1 cellular context compared by ENCODE assay signal in the genomic region with DNA sequence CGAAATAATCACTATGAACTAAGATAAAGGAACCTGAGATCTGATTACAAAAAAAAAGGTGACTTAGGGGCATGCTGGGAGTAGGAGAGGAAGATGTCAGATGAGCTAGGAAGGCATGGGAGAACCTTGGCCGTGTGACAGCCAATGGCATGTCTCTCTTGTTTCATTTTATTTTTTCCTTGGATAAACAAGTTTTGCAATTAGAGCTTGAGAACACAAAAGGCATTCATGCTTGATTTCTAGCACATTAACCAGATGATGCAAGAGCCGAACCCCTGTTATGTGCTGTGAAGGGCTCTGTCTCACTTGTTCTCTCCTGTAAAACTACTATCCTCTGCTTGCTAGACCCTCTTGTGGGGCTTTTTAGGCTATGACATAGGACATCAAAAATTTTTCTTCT.
A peak's percentile ranks its signal among the peaks of the same experiment; 100 is the strongest.
TF ChIP-seq lines count a peak whose summit lies in the region.

No MANE protein-coding gene starts in this region.

TF ChIP-seq in K562, 482 proteins besides CTCF, POLR2A, EP300 and RAD21 (continued from another document):
- TF ChIP-seq, protein P1, sequence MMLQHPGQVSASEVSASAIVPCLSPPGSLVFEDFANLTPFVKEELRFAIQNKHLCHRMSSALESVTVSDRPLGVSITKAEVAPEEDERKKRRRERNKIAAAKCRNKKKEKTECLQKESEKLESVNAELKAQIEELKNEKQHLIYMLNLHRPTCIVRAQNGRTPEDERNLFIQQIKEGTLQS (IDR thresholded peaks at IDR 0.05): peak; percentile 60; the same call in 1 of the 2 replicates
- TF ChIP-seq, protein P1 (CRISPR knock-in tag; conservative IDR thresholded peaks at IDR 0.05): no peak
- TF ChIP-seq ZKSCAN3 (CRISPR knock-in tag; IDR thresholded peaks at IDR 0.05) (no peak), MECOM (CRISPR knock-in tag; IDR thresholded peaks at IDR 0.05) (no peak), EP400 (IDR thresholded peaks at IDR 0.05) (0 out of 2 replicates have a peak, but pooled peaks have one; percentile 10), FOXJ3 (CRISPR knock-in tag; IDR thresholded peaks at IDR 0.05) (no peak), RBM22 (IDR thresholded peaks at IDR 0.05; ENCODE audit: low read depth, low read length, poor library complexity, severe bottlenecking) (no peak), GTF2E2 (tag; IDR thresholded peaks at IDR 0.05) (0 out of 2 replicates have a peak, but pooled peaks have one; percentile 33), BRF1 (IDR thresholded peaks at IDR 0.05; ENCODE audit: borderline replicate concordance, extremely low read depth, insufficient read length) (no peak), POLR2AphosphoS5 (IDR thresholded peaks at IDR 0.05; ENCODE audit: control insufficient read depth, insufficient read depth, low read depth, low read length) (no peak), RCOR1 (IDR thresholded peaks at IDR 0.05; ENCODE audit: borderline replicate concordance in 1 of 2, low read depth in 2 of 2, low read length in 2 of 2) (peak in 1 of 2 experiments; percentile 25; a peak in 1 of 4 replicates), TGIF2 (CRISPR knock-in tag; IDR thresholded peaks at IDR 0.05) (no peak), CEBPG (CRISPR knock-in tag; IDR thresholded peaks at IDR 0.05) (peak; percentile 47; the same call in 1 of the 2 replicates), CEBPG (tag; conservative IDR thresholded peaks at IDR 0.05 in 1 of 2, IDR thresholded peaks at IDR 0.05 in 1 of 2) (peak in 1 of 2 experiments; percentile 52; a peak in 1 of 4 replicates), CEBPB (tag; IDR thresholded peaks at IDR 0.05) (peak; percentile 41)
- TF ChIP-seq, protein P2, sequence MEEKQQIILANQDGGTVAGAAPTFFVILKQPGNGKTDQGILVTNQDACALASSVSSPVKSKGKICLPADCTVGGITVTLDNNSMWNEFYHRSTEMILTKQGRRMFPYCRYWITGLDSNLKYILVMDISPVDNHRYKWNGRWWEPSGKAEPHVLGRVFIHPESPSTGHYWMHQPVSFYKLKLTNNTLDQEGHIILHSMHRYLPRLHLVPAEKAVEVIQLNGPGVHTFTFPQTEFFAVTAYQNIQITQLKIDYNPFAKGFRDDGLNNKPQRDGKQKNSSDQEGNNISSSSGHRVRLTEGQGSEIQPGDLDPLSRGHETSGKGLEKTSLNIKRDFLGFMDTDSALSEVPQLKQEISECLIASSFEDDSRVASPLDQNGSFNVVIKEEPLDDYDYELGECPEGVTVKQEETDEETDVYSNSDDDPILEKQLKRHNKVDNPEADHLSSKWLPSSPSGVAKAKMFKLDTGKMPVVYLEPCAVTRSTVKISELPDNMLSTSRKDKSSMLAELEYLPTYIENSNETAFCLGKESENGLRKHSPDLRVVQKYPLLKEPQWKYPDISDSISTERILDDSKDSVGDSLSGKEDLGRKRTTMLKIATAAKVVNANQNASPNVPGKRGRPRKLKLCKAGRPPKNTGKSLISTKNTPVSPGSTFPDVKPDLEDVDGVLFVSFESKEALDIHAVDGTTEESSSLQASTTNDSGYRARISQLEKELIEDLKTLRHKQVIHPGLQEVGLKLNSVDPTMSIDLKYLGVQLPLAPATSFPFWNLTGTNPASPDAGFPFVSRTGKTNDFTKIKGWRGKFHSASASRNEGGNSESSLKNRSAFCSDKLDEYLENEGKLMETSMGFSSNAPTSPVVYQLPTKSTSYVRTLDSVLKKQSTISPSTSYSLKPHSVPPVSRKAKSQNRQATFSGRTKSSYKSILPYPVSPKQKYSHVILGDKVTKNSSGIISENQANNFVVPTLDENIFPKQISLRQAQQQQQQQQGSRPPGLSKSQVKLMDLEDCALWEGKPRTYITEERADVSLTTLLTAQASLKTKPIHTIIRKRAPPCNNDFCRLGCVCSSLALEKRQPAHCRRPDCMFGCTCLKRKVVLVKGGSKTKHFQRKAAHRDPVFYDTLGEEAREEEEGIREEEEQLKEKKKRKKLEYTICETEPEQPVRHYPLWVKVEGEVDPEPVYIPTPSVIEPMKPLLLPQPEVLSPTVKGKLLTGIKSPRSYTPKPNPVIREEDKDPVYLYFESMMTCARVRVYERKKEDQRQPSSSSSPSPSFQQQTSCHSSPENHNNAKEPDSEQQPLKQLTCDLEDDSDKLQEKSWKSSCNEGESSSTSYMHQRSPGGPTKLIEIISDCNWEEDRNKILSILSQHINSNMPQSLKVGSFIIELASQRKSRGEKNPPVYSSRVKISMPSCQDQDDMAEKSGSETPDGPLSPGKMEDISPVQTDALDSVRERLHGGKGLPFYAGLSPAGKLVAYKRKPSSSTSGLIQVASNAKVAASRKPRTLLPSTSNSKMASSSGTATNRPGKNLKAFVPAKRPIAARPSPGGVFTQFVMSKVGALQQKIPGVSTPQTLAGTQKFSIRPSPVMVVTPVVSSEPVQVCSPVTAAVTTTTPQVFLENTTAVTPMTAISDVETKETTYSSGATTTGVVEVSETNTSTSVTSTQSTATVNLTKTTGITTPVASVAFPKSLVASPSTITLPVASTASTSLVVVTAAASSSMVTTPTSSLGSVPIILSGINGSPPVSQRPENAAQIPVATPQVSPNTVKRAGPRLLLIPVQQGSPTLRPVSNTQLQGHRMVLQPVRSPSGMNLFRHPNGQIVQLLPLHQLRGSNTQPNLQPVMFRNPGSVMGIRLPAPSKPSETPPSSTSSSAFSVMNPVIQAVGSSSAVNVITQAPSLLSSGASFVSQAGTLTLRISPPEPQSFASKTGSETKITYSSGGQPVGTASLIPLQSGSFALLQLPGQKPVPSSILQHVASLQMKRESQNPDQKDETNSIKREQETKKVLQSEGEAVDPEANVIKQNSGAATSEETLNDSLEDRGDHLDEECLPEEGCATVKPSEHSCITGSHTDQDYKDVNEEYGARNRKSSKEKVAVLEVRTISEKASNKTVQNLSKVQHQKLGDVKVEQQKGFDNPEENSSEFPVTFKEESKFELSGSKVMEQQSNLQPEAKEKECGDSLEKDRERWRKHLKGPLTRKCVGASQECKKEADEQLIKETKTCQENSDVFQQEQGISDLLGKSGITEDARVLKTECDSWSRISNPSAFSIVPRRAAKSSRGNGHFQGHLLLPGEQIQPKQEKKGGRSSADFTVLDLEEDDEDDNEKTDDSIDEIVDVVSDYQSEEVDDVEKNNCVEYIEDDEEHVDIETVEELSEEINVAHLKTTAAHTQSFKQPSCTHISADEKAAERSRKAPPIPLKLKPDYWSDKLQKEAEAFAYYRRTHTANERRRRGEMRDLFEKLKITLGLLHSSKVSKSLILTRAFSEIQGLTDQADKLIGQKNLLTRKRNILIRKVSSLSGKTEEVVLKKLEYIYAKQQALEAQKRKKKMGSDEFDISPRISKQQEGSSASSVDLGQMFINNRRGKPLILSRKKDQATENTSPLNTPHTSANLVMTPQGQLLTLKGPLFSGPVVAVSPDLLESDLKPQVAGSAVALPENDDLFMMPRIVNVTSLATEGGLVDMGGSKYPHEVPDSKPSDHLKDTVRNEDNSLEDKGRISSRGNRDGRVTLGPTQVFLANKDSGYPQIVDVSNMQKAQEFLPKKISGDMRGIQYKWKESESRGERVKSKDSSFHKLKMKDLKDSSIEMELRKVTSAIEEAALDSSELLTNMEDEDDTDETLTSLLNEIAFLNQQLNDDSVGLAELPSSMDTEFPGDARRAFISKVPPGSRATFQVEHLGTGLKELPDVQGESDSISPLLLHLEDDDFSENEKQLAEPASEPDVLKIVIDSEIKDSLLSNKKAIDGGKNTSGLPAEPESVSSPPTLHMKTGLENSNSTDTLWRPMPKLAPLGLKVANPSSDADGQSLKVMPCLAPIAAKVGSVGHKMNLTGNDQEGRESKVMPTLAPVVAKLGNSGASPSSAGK (IDR thresholded peaks at IDR 0.05): 0 out of 2 replicates have a peak, but pooled peaks have one; percentile 28
- TF ChIP-seq, protein P3, sequence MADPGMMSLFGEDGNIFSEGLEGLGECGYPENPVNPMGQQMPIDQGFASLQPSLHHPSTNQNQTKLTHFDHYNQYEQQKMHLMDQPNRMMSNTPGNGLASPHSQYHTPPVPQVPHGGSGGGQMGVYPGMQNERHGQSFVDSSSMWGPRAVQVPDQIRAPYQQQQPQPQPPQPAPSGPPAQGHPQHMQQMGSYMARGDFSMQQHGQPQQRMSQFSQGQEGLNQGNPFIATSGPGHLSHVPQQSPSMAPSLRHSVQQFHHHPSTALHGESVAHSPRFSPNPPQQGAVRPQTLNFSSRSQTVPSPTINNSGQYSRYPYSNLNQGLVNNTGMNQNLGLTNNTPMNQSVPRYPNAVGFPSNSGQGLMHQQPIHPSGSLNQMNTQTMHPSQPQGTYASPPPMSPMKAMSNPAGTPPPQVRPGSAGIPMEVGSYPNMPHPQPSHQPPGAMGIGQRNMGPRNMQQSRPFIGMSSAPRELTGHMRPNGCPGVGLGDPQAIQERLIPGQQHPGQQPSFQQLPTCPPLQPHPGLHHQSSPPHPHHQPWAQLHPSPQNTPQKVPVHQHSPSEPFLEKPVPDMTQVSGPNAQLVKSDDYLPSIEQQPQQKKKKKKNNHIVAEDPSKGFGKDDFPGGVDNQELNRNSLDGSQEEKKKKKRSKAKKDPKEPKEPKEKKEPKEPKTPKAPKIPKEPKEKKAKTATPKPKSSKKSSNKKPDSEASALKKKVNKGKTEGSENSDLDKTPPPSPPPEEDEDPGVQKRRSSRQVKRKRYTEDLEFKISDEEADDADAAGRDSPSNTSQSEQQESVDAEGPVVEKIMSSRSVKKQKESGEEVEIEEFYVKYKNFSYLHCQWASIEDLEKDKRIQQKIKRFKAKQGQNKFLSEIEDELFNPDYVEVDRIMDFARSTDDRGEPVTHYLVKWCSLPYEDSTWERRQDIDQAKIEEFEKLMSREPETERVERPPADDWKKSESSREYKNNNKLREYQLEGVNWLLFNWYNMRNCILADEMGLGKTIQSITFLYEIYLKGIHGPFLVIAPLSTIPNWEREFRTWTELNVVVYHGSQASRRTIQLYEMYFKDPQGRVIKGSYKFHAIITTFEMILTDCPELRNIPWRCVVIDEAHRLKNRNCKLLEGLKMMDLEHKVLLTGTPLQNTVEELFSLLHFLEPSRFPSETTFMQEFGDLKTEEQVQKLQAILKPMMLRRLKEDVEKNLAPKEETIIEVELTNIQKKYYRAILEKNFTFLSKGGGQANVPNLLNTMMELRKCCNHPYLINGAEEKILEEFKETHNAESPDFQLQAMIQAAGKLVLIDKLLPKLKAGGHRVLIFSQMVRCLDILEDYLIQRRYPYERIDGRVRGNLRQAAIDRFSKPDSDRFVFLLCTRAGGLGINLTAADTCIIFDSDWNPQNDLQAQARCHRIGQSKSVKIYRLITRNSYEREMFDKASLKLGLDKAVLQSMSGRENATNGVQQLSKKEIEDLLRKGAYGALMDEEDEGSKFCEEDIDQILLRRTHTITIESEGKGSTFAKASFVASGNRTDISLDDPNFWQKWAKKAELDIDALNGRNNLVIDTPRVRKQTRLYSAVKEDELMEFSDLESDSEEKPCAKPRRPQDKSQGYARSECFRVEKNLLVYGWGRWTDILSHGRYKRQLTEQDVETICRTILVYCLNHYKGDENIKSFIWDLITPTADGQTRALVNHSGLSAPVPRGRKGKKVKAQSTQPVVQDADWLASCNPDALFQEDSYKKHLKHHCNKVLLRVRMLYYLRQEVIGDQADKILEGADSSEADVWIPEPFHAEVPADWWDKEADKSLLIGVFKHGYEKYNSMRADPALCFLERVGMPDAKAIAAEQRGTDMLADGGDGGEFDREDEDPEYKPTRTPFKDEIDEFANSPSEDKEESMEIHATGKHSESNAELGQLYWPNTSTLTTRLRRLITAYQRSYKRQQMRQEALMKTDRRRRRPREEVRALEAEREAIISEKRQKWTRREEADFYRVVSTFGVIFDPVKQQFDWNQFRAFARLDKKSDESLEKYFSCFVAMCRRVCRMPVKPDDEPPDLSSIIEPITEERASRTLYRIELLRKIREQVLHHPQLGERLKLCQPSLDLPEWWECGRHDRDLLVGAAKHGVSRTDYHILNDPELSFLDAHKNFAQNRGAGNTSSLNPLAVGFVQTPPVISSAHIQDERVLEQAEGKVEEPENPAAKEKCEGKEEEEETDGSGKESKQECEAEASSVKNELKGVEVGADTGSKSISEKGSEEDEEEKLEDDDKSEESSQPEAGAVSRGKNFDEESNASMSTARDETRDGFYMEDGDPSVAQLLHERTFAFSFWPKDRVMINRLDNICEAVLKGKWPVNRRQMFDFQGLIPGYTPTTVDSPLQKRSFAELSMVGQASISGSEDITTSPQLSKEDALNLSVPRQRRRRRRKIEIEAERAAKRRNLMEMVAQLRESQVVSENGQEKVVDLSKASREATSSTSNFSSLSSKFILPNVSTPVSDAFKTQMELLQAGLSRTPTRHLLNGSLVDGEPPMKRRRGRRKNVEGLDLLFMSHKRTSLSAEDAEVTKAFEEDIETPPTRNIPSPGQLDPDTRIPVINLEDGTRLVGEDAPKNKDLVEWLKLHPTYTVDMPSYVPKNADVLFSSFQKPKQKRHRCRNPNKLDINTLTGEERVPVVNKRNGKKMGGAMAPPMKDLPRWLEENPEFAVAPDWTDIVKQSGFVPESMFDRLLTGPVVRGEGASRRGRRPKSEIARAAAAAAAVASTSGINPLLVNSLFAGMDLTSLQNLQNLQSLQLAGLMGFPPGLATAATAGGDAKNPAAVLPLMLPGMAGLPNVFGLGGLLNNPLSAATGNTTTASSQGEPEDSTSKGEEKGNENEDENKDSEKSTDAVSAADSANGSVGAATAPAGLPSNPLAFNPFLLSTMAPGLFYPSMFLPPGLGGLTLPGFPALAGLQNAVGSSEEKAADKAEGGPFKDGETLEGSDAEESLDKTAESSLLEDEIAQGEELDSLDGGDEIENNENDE (IDR thresholded peaks at IDR 0.05; ENCODE audit: low read depth, low read length): no peak
- TF ChIP-seq, protein P4, sequence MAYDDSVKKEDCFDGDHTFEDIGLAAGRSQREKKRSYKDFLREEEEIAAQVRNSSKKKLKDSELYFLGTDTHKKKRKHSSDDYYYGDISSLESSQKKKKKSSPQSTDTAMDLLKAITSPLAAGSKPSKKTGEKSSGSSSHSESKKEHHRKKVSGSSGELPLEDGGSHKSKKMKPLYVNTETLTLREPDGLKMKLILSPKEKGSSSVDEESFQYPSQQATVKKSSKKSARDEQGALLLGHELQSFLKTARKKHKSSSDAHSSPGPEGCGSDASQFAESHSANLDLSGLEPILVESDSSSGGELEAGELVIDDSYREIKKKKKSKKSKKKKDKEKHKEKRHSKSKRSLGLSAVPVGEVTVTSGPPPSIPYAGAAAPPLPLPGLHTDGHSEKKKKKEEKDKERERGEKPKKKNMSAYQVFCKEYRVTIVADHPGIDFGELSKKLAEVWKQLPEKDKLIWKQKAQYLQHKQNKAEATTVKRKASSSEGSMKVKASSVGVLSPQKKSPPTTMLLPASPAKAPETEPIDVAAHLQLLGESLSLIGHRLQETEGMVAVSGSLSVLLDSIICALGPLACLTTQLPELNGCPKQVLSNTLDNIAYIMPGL (CRISPR knock-in tag; IDR thresholded peaks at IDR 0.05): no peak
